ENCODE assay signal across 1 cellular context in the genomic region with DNA sequence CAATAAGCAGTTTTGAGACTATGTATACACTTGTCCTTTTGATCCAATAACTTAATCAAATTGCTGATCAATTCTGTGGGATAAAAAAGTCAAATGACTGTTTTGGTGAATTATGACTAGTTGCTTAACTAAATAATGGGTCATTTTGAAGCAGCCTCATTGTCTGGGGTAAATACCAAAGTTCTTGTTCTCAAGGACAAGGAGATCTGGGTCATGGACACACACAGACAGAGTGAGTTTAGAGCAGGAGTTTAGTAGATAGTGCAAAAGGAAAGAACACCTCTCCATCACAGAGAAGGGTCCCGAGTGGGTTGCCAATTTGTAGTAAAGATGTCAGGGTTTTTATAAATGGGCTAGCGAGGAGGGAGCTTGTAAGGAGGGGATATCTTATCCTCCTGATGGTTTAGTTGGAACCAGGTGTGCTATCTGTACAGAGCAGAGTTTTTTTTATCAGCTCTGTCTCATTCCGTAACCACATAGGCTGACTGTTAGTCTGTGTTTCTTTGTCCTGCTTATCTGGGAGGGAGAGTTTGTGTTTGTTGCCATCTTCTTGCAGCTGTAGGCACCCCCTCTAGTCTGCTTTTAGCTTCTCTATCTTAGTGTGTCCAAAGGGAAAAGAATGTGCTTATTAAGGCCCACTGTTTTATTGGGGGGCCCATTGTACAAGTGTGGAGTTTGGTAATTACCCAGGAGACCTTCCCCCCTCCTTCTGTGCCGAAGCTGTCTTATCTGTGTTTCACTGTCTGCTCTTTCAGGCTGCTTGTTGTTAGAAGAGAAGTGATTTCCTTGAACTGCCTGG.
A peak's percentile ranks its signal among the peaks of the same experiment; 100 is the strongest.
TF ChIP-seq lines count a peak whose summit lies in the region.

No MANE protein-coding gene starts in this region.

TF ChIP-seq in K562, 482 proteins besides CTCF, POLR2A, EP300 and RAD21 (continued from another document and continues in another):
- TF ChIP-seq KLF16 (IDR thresholded peaks at IDR 0.05) = peak; percentile 98
- TF ChIP-seq ETS2 (tag; IDR thresholded peaks at IDR 0.05; ENCODE audit: borderline replicate concordance, poor library complexity, severe bottlenecking) = no peak
- peak; percentile 98 for TF ChIP-seq SMARCE1 (IDR thresholded peaks at IDR 0.05)
- TF ChIP-seq POLR3A (IDR thresholded peaks at IDR 0.05; ENCODE audit: borderline replicate concordance, extremely low read depth, insufficient read depth, insufficient read length) = no peak
- TF ChIP-seq NBN (IDR thresholded peaks at IDR 0.05; ENCODE audit: low read depth) = peak; percentile 98
- TF ChIP-seq, protein P1, sequence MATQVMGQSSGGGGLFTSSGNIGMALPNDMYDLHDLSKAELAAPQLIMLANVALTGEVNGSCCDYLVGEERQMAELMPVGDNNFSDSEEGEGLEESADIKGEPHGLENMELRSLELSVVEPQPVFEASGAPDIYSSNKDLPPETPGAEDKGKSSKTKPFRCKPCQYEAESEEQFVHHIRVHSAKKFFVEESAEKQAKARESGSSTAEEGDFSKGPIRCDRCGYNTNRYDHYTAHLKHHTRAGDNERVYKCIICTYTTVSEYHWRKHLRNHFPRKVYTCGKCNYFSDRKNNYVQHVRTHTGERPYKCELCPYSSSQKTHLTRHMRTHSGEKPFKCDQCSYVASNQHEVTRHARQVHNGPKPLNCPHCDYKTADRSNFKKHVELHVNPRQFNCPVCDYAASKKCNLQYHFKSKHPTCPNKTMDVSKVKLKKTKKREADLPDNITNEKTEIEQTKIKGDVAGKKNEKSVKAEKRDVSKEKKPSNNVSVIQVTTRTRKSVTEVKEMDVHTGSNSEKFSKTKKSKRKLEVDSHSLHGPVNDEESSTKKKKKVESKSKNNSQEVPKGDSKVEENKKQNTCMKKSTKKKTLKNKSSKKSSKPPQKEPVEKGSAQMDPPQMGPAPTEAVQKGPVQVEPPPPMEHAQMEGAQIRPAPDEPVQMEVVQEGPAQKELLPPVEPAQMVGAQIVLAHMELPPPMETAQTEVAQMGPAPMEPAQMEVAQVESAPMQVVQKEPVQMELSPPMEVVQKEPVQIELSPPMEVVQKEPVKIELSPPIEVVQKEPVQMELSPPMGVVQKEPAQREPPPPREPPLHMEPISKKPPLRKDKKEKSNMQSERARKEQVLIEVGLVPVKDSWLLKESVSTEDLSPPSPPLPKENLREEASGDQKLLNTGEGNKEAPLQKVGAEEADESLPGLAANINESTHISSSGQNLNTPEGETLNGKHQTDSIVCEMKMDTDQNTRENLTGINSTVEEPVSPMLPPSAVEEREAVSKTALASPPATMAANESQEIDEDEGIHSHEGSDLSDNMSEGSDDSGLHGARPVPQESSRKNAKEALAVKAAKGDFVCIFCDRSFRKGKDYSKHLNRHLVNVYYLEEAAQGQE (CRISPR knock-in tag; IDR thresholded peaks at IDR 0.05; ENCODE audit: low read depth) = peak; percentile 39; the same call in 1 of the 2 replicates
- TF ChIP-seq SRSF7 (optimal IDR thresholded peaks at IDR 0.05; ENCODE audit: low read depth, low read length) = no peak
- TF ChIP-seq ZNF184 (CRISPR knock-in tag; IDR thresholded peaks at IDR 0.05) = no peak
- TF ChIP-seq EZH2 (IDR thresholded peaks at IDR 0.05; ENCODE audit: borderline replicate concordance, low read depth, low read length) = no peak
- TF ChIP-seq, protein P2, sequence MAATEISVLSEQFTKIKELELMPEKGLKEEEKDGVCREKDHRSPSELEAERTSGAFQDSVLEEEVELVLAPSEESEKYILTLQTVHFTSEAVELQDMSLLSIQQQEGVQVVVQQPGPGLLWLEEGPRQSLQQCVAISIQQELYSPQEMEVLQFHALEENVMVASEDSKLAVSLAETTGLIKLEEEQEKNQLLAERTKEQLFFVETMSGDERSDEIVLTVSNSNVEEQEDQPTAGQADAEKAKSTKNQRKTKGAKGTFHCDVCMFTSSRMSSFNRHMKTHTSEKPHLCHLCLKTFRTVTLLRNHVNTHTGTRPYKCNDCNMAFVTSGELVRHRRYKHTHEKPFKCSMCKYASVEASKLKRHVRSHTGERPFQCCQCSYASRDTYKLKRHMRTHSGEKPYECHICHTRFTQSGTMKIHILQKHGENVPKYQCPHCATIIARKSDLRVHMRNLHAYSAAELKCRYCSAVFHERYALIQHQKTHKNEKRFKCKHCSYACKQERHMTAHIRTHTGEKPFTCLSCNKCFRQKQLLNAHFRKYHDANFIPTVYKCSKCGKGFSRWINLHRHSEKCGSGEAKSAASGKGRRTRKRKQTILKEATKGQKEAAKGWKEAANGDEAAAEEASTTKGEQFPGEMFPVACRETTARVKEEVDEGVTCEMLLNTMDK (IDR thresholded peaks at IDR 0.05; ENCODE audit: borderline replicate concordance, insufficient read depth, low read depth, low read length, poor library complexity, severe bottlenecking) = no peak
- TF ChIP-seq ZBTB1 (CRISPR knock-in tag; IDR thresholded peaks at IDR 0.05; ENCODE audit: borderline replicate concordance, low read depth) = no peak
- no peak for TF ChIP-seq SNIP1 (IDR thresholded peaks at IDR 0.05; ENCODE audit: low read depth)
- TF ChIP-seq NELFE (IDR thresholded peaks at IDR 0.05; ENCODE audit: insufficient read depth, insufficient read length) = no peak
- TF ChIP-seq GTF2E2 (tag; IDR thresholded peaks at IDR 0.05) = peak; percentile 69; the same call in 1 of the 2 replicates
- TF ChIP-seq ADNP (tag; IDR thresholded peaks at IDR 0.05) = peak; percentile 45; the same call in 1 of the 2 replicates
- TF ChIP-seq DDX20 (tag; IDR thresholded peaks at IDR 0.05; ENCODE audit: low read depth) = no peak
- TF ChIP-seq, protein P3, sequence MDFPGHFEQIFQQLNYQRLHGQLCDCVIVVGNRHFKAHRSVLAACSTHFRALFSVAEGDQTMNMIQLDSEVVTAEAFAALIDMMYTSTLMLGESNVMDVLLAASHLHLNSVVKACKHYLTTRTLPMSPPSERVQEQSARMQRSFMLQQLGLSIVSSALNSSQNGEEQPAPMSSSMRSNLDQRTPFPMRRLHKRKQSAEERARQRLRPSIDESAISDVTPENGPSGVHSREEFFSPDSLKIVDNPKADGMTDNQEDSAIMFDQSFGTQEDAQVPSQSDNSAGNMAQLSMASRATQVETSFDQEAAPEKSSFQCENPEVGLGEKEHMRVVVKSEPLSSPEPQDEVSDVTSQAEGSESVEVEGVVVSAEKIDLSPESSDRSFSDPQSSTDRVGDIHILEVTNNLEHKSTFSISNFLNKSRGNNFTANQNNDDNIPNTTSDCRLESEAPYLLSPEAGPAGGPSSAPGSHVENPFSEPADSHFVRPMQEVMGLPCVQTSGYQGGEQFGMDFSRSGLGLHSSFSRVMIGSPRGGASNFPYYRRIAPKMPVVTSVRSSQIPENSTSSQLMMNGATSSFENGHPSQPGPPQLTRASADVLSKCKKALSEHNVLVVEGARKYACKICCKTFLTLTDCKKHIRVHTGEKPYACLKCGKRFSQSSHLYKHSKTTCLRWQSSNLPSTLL (IDR thresholded peaks at IDR 0.05) = no peak
- TF ChIP-seq EHMT2 (IDR thresholded peaks at IDR 0.05) = no peak
- TF ChIP-seq EWSR1 (IDR thresholded peaks at IDR 0.05; ENCODE audit: borderline replicate concordance, low read depth, partially characterized antibody) = no peak
- TF ChIP-seq ZNF239 (CRISPR knock-in tag; IDR thresholded peaks at IDR 0.05) = 0 out of 2 replicates have a peak, but pooled peaks have one; percentile 49
- peak; percentile 42 for TF ChIP-seq SMAD1 (IDR thresholded peaks at IDR 0.05; ENCODE audit: low read depth, low read length, partially characterized antibody)
- TF ChIP-seq, protein P4, sequence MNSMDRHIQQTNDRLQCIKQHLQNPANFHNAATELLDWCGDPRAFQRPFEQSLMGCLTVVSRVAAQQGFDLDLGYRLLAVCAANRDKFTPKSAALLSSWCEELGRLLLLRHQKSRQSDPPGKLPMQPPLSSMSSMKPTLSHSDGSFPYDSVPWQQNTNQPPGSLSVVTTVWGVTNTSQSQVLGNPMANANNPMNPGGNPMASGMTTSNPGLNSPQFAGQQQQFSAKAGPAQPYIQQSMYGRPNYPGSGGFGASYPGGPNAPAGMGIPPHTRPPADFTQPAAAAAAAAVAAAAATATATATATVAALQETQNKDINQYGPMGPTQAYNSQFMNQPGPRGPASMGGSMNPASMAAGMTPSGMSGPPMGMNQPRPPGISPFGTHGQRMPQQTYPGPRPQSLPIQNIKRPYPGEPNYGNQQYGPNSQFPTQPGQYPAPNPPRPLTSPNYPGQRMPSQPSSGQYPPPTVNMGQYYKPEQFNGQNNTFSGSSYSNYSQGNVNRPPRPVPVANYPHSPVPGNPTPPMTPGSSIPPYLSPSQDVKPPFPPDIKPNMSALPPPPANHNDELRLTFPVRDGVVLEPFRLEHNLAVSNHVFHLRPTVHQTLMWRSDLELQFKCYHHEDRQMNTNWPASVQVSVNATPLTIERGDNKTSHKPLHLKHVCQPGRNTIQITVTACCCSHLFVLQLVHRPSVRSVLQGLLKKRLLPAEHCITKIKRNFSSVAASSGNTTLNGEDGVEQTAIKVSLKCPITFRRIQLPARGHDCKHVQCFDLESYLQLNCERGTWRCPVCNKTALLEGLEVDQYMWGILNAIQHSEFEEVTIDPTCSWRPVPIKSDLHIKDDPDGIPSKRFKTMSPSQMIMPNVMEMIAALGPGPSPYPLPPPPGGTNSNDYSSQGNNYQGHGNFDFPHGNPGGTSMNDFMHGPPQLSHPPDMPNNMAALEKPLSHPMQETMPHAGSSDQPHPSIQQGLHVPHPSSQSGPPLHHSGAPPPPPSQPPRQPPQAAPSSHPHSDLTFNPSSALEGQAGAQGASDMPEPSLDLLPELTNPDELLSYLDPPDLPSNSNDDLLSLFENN (IDR thresholded peaks at IDR 0.05; ENCODE audit: low read depth in 2 of 2, low read length in 2 of 2) = peak in 1 of 2 experiments; percentile 92; a peak in 2 of 4 replicates
- TF ChIP-seq, protein P5, sequence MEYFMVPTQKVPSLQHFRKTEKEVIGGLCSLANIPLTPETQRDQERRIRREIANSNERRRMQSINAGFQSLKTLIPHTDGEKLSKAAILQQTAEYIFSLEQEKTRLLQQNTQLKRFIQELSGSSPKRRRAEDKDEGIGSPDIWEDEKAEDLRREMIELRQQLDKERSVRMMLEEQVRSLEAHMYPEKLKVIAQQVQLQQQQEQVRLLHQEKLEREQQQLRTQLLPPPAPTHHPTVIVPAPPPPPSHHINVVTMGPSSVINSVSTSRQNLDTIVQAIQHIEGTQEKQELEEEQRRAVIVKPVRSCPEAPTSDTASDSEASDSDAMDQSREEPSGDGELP (CRISPR knock-in tag; IDR thresholded peaks at IDR 0.05; ENCODE audit: borderline replicate concordance) = no peak; the same call in 1 of the 2 replicates
- no peak for TF ChIP-seq U2AF1 (optimal IDR thresholded peaks at IDR 0.05; ENCODE audit: low read depth, low read length)
- TF ChIP-seq HSF4 (CRISPR knock-in tag; IDR thresholded peaks at IDR 0.05; ENCODE audit: borderline replicate concordance) = no peak
- no peak for TF ChIP-seq MCM3 (IDR thresholded peaks at IDR 0.05)
- no peak for TF ChIP-seq GTF2A2 (tag; IDR thresholded peaks at IDR 0.05)
- no peak for TF ChIP-seq NFXL1 (CRISPR knock-in tag; IDR thresholded peaks at IDR 0.05)
- peak; percentile 68 for TF ChIP-seq MBD2 (IDR thresholded peaks at IDR 0.05; ENCODE audit: borderline replicate concordance, low read depth)
- no peak for TF ChIP-seq CHD2 (IDR thresholded peaks at IDR 0.05; ENCODE audit: low read depth, low read length)
- TF ChIP-seq CBX1 (IDR thresholded peaks at IDR 0.05; ENCODE audit: low read depth) = no peak
- no peak for TF ChIP-seq RFX5 (IDR thresholded peaks at IDR 0.05; ENCODE audit: low read depth, low read length)
- TF ChIP-seq SRSF1 (IDR thresholded peaks at IDR 0.05; ENCODE audit: low read depth, low read length) = no peak
- TF ChIP-seq, protein P6, sequence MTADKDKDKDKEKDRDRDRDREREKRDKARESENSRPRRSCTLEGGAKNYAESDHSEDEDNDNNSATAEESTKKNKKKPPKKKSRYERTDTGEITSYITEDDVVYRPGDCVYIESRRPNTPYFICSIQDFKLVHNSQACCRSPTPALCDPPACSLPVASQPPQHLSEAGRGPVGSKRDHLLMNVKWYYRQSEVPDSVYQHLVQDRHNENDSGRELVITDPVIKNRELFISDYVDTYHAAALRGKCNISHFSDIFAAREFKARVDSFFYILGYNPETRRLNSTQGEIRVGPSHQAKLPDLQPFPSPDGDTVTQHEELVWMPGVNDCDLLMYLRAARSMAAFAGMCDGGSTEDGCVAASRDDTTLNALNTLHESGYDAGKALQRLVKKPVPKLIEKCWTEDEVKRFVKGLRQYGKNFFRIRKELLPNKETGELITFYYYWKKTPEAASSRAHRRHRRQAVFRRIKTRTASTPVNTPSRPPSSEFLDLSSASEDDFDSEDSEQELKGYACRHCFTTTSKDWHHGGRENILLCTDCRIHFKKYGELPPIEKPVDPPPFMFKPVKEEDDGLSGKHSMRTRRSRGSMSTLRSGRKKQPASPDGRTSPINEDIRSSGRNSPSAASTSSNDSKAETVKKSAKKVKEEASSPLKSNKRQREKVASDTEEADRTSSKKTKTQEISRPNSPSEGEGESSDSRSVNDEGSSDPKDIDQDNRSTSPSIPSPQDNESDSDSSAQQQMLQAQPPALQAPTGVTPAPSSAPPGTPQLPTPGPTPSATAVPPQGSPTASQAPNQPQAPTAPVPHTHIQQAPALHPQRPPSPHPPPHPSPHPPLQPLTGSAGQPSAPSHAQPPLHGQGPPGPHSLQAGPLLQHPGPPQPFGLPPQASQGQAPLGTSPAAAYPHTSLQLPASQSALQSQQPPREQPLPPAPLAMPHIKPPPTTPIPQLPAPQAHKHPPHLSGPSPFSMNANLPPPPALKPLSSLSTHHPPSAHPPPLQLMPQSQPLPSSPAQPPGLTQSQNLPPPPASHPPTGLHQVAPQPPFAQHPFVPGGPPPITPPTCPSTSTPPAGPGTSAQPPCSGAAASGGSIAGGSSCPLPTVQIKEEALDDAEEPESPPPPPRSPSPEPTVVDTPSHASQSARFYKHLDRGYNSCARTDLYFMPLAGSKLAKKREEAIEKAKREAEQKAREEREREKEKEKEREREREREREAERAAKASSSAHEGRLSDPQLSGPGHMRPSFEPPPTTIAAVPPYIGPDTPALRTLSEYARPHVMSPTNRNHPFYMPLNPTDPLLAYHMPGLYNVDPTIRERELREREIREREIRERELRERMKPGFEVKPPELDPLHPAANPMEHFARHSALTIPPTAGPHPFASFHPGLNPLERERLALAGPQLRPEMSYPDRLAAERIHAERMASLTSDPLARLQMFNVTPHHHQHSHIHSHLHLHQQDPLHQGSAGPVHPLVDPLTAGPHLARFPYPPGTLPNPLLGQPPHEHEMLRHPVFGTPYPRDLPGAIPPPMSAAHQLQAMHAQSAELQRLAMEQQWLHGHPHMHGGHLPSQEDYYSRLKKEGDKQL (CRISPR knock-in tag; IDR thresholded peaks at IDR 0.05; ENCODE audit: borderline replicate concordance) = no peak
- peak; percentile 69 for TF ChIP-seq CREM (IDR thresholded peaks at IDR 0.05; ENCODE audit: low read depth)
- peak in 1 of 2 experiments; percentile 93; a peak in 2 of 4 replicates for TF ChIP-seq HDAC1 (IDR thresholded peaks at IDR 0.05)
- TF ChIP-seq, protein P7, sequence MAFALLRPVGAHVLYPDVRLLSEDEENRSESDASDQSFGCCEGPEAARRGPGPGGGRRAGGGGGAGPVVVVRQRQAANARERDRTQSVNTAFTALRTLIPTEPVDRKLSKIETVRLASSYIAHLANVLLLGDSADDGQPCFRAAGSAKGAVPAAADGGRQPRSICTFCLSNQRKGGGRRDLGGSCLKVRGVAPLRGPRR (CRISPR knock-in tag; IDR thresholded peaks at IDR 0.05) = no peak
- no peak for TF ChIP-seq ZNF785 (CRISPR knock-in tag; IDR thresholded peaks at IDR 0.05)
- 0 out of 2 replicates have a peak, but pooled peaks have one; percentile 14 for TF ChIP-seq NR2C1 (IDR thresholded peaks at IDR 0.05)
- peak; percentile 63 for TF ChIP-seq NR2C1 (tag; IDR thresholded peaks at IDR 0.05)
- no peak for TF ChIP-seq ZC3H8 (IDR thresholded peaks at IDR 0.05)
- no peak for TF ChIP-seq KLF1 (tag; IDR thresholded peaks at IDR 0.05)
- peak; percentile 38 to 80; a peak in 3 of 4 replicates for TF ChIP-seq MAZ (CRISPR knock-in tag; conservative IDR thresholded peaks at IDR 0.05 in 1 of 2, IDR thresholded peaks at IDR 0.05 in 1 of 2)
